8 cellular contexts compared by ENCODE assay signal in the genomic region with DNA sequence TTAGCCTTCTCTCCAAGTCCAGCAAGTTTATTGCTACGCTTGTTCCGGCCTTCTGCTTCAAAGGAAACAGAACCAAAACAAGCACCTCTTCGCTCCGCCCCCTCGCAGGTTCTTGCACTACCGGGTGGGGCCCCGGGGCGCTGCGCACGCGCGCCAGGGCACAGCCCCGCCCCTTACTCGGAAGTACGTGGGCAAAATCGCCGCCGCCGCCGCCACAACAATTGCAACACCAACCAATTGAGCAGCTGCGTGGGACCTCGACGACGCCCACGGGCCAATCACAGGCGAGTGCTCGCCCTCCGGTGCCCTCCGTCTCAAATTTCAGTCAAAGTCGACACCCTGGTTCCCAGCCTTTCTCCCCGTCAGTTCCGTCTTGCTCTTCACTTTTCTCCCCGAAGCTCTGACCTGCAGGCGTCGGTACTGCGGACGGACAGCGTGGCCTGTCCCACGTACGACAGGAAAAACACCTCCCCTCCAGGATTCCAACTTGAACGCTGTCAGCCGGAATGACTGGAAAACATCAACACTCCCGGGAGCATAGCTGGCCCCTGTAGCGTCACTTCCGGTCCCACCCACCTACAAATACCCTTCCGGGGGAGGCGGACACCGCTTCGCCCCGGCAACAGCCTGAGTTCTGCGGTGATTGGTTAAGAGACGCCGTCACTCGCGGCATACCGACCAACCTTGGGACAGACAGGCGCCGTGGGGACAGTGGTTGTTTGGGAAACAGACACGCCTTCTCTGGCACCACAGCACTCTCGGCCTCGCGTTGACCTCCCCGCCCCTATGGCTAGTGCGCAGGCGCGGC. TPM values are rescaled to one million over a fixed set of nuclear protein-coding genes. Genes with fewer than 3 reads are reported as not detected.
DNase-seq lines count a peak whose midpoint lies in the region; ATAC-seq and TF ChIP-seq lines count a peak whose summit lies in the region.

No MANE protein-coding gene starts in this region.

- H3K4me3 ChIP-seq in PC-9 (peak overlapping the region; percentile 55; the same call in 1 of the 2 replicates), esophagus (ENCODE audit: low read depth in 1 of 2, low read length in 2 of 2) (peak overlapping the region; percentile 42 to 86), mucosa of stomach (ENCODE audit: low read length) (no peak overlapping the region)

- H3K9ac ChIP-seq in mucosa of stomach (ENCODE audit: low read length) = peak overlapping the region; percentile 95

- peak; percentile 82 for ATAC-seq in GM21723 (IDR thresholded peaks at IDR 0.05; ENCODE audit: unreplicated experiment)
- ATAC-seq in activated T-cell treated with anti-CD3 and anti-CD28 coated beads, Interleukin-2, amount 50 U/mL, for 4 hours = peak; percentile 83 to 84

- H3K4me3 Mint-ChIP-seq in activated T-cell treated with anti-CD3 and anti-CD28 coated beads, Interleukin-2, amount 50 U/mL, for 4 hours = peak overlapping the region; percentile 98

- POLR2A ChIA-PET in PC-9 (lab: Charles Lee; ENCODE audit: unreplicated experiment) = interaction anchor here (0.6 to 1.0 kb wide), 5 partner anchors 17 to 235 kb away, joined by 3 to 4 read pairs (median 3); a partner anchor contains a TSS

- intact Hi-C loops in PC-9 (cut with micrococcal nuclease; ENCODE audit: unreplicated experiment) = loop anchor here (5.0 kb wide), 2 partner anchors 84 to 99 kb away; a partner anchor contains a TSS

- DNase-seq in DMS53 (lab: John Stamatoyannopoulos, UW) (peak; percentile 98), KBM-7 (peak; percentile 99), PC-9 (peak; percentile 83 to 87)
- DNase-seq in activated T-cell treated with anti-CD3 and anti-CD28 coated beads, Interleukin-2, amount 50 U/mL, for 4 hours = peak; percentile 89
- DNase-seq in stimulated activated CD8-positive, alpha-beta memory T cell treated with anti-CD3 and anti-CD28 coated beads, Interleukin-4, amount 100 ng/mL, for 48 hours = peak; percentile 90

- H3K27ac ChIP-seq in PC-9 (peak overlapping the region; percentile 77), esophagus (ENCODE audit: low read depth in 2 of 2, low read length in 1 of 2) (peak overlapping the region; percentile 95 to 98)

- H3K36me3 Mint-ChIP-seq in activated T-cell treated with anti-CD3 and anti-CD28 coated beads, Interleukin-2, amount 50 U/mL, for 4 hours (ENCODE audit: insufficient read depth) = peaks cover 1% of the 10 kb centered on the region

- H3F3A ChIP-seq in PC-9 (ENCODE audit: insufficient read depth, low read depth) = no peaks in the 10 kb centered on the region

- H3K9me2 ChIP-seq in PC-9 (ENCODE audit: insufficient read depth) = no peaks in the 10 kb centered on the region

- H3K4me1 Mint-ChIP-seq in activated T-cell treated with anti-CD3 and anti-CD28 coated beads, Interleukin-2, amount 50 U/mL, for 4 hours (ENCODE audit: low read depth) = peaks cover 35% of the 10 kb centered on the region

- H3K79me2 ChIP-seq in PC-9 (ENCODE audit: low read depth) = peaks cover 22% of the 10 kb centered on the region; the same call in 1 of the 2 replicates

- no peaks in the 10 kb centered on the region for H3K36me3 ChIP-seq in PC-9 (ENCODE audit: low read depth)
- H3K36me3 ChIP-seq in esophagus (ENCODE audit: control insufficient read depth in 2 of 2, insufficient read depth in 2 of 2, low read length in 1 of 2) = peaks cover 0 to 7% of the 10 kb centered on the region in 2 donors
- H3K36me3 ChIP-seq in mucosa of stomach (ENCODE audit: control insufficient read depth, insufficient read depth, low read length) = no peaks in the 10 kb centered on the region

- in situ Hi-C loops in KBM-7 (cut with MboI; ENCODE audit: low pct_unique_long_range_greater_than_20kb, low sequenced_read_pairs) = no loop called here

- no peaks in the 10 kb centered on the region for H4K20me1 ChIP-seq in PC-9 (ENCODE audit: insufficient read depth)

- CTCF ChIA-PET in PC-9 (lab: Charles Lee) = no interaction called here

- H3K4me2 ChIP-seq in PC-9 = peak overlapping the region; percentile 34; the same call in 1 of the 2 replicates

- H3K4me1 ChIP-seq in PC-9 (replicated peaks; ENCODE audit: insufficient read depth) = no peaks in the 10 kb centered on the region; the same call in 1 of the 2 replicates
- peaks cover 0 to 11% of the 10 kb centered on the region in 2 donors for H3K4me1 ChIP-seq in esophagus (ENCODE audit: control insufficient read depth in 2 of 2, insufficient read depth in 2 of 2, low read length in 1 of 2)
- peaks cover 18% of the 10 kb centered on the region for H3K4me1 ChIP-seq in mucosa of stomach (ENCODE audit: control insufficient read depth, insufficient read depth, low read length)

- no peak overlapping the region for H2AFZ ChIP-seq in PC-9

- H3K27me3 Mint-ChIP-seq in activated T-cell treated with anti-CD3 and anti-CD28 coated beads, Interleukin-2, amount 50 U/mL, for 4 hours (ENCODE audit: low read depth) = no peaks in the 10 kb centered on the region

- H3K27me3 ChIP-seq in PC-9 (ENCODE audit: insufficient read depth, low read depth) (no peaks in the 10 kb centered on the region), esophagus (ENCODE audit: control insufficient read depth in 1 of 2, insufficient read depth in 2 of 2, low read length in 2 of 2) (no peaks in the 10 kb centered on the region), mucosa of stomach (ENCODE audit: control insufficient read depth, insufficient read depth, low read length) (no peaks in the 10 kb centered on the region)

- 0 to 37% methylated on average over 64 to 66 of the region's 66 CpGs for WGBS in esophagus, 2 donors

- no peaks in the 10 kb centered on the region for H3K9me3 ChIP-seq in PC-9 (ENCODE audit: insufficient read depth, low read depth)
- H3K9me3 ChIP-seq in esophagus (ENCODE audit: control insufficient read depth in 2 of 2, insufficient read depth in 1 of 2, low read depth in 1 of 2, low read length in 1 of 2) = no peaks in the 10 kb centered on the region
- no peaks in the 10 kb centered on the region for H3K9me3 ChIP-seq in mucosa of stomach (ENCODE audit: control insufficient read depth, low read length)

- no peak for TF ChIP-seq CTCF in PC-9 (conservative IDR thresholded peaks at IDR 0.05)

- BruUV-seq in PC-9 (replicated peaks; lab: Mats Ljungman, UMichigan) = TSS peak; percentile 66

- no peaks in the 10 kb centered on the region for H3K9me3 Mint-ChIP-seq in activated T-cell treated with anti-CD3 and anti-CD28 coated beads, Interleukin-2, amount 50 U/mL, for 4 hours

RNA-seq across cellular contexts. Expression of a gene that starts 0.6 kb away (rescaled TPM):
- total RNA-seq in PC-9 (2021) = 34.6 and 37.1 TPM in 2 replicates
- total RNA-seq in activated T-cell treated with anti-CD3 and anti-CD28 coated beads, Interleukin-2, amount 50 U/mL, for 4 hours = 10 to 100 TPM; 55.5 to 65.2 (median 57.8) TPM
- 10 to 100 TPM; 22.3 to 27.6 TPM for polyA plus RNA-seq in esophagus

RNA-seq across cellular contexts. Expression of a gene that starts 13.6 kb away (rescaled TPM):
- total RNA-seq in PC-9 (2021) = 1.2 and 2.2 TPM in 2 replicates
- total RNA-seq in activated T-cell treated with anti-CD3 and anti-CD28 coated beads, Interleukin-2, amount 50 U/mL, for 4 hours = 1 to 10 TPM in 2 of 3 donors, under 1 TPM in 1; 0.71 to 1.1 (median 1.1) TPM
- under 1 TPM; 0.25 to 0.41 TPM for polyA plus RNA-seq in esophagus

RNA-seq across cellular contexts. Expression of a gene that starts 39.2 kb away (rescaled TPM):
- total RNA-seq in PC-9 (2021) = 3.6 and 4.4 TPM in 2 replicates
- total RNA-seq in activated T-cell treated with anti-CD3 and anti-CD28 coated beads, Interleukin-2, amount 50 U/mL, for 4 hours = 100 to 1,000 TPM; 197 to 279 (median 270) TPM
- 1 to 10 TPM; 2.6 to 3.7 TPM for polyA plus RNA-seq in esophagus

RNA-seq across cellular contexts. Expression of a gene that starts 44.0 kb away (rescaled TPM):
- 33.6 and 35.2 TPM in 2 replicates for total RNA-seq in PC-9 (2021)
- 10 to 100 TPM; 42.2 to 58.1 (median 44.1) TPM for total RNA-seq in activated T-cell treated with anti-CD3 and anti-CD28 coated beads, Interleukin-2, amount 50 U/mL, for 4 hours
- polyA plus RNA-seq in esophagus = 10 to 100 TPM; 18.5 to 22.8 TPM

RNA-seq across cellular contexts. Expression of a gene that starts 46.6 kb away (rescaled TPM):
- 24.1 and 29.6 TPM in 2 replicates for total RNA-seq in PC-9 (2021)
- 10 to 100 TPM; 23.1 to 31.5 (median 30.6) TPM for total RNA-seq in activated T-cell treated with anti-CD3 and anti-CD28 coated beads, Interleukin-2, amount 50 U/mL, for 4 hours
- polyA plus RNA-seq in esophagus = 10 to 100 TPM in 1 of 2 donors, 1 to 10 TPM in 1; 6.9 to 22.1 TPM

Comparison
In these comparisons a context has a peak if more than half of its experiments do, and no peak if none do; other contexts are left out.
1. RNA of a gene that starts 39.2 kb away (total RNA-seq): 197 to 279 TPM in activated T-cell treated with anti-CD3 and anti-CD28 coated beads, Interleukin-2, amount 50 U/mL, for 4 hours; 3.6 to 4.4 TPM in PC-9; every median in the first group is over 10 times any median in the second.
2. Peak in every context shown above with its lines, with median percentiles within 50 percentile points of each other: DNase-seq.